25 cellular contexts compared by ENCODE assay signal in genomic region chr22:36218648-36219047, GRCh38. TPM values are rescaled to one million over a fixed set of nuclear protein-coding genes. Genes with fewer than 3 reads are reported as not detected.
"Had no signal": no experiment of that assay in that cellular context is flagged by ENCODE, and none has a peak within 500 bp of the region (broad histone marks: within the 10 kb centered on the region; RNA-seq: fewer than 3 reads in every experiment).

No MANE protein-coding gene starts in this region.

- DNase-seq: activated CD4-positive, alpha-beta T cell treated with anti-CD3 and anti-CD28 coated beads for 36 hours; activated CD4-positive, alpha-beta T cell treated with anti-CD3 and anti-CD28 coated beads, Interleukin-2, amount 10 ng/mL, durations not matched to agents 7 days and 5 days; activated CD4-positive, alpha-beta T cell treated with anti-CD3 and anti-CD28 coated beads, Interleukin-2, amount 50 U/mL, for 48 hours; activated CD8-positive, alpha-beta T cell treated with anti-CD3 and anti-CD28 coated beads, Interleukin-2, amount 10 ng/mL, durations not matched to agents 7 days and 5 days; activated gamma-delta T cell; activated naive CD4-positive, alpha-beta T cell treated with anti-CD3 and anti-CD28 coated beads for 36 hours; activated T-cell treated with anti-CD3 and anti-CD28 coated beads, Interleukin-2, amount 50 U/mL, for 24 hours; body of pancreas; Kasumi-1; MG63; NCI-H1092; NCI-H1436 treated with DMSO at 0.1 percent for 48 hours; NCI-H1694 treated with DMSO at 0.1 percent for 48 hours; NCI-H2029; NCI-H345; NCI-H524 treated with DMSO at 0.1 percent for 48 hours; SHP77; SJCRH30 had no signal

- H3K4me1 ChIP-seq: adrenal gland, body of pancreas, breast epithelium, SJCRH30 had no signal

- H3K27me3 ChIP-seq: adrenal gland, body of pancreas, breast epithelium, MG63 had no signal

- H3K27ac ChIP-seq: adrenal gland, body of pancreas, breast epithelium, coronary artery, SJCRH30, SK-N-MC had no signal

- H3K9me3 ChIP-seq: adrenal gland, body of pancreas, breast epithelium, MG63, SJCRH30 had no signal

- H3K36me3 ChIP-seq: adrenal gland, breast epithelium, MG63, SJCRH30 had no signal

- H3K4me3 ChIP-seq: adrenal gland, body of pancreas, breast epithelium, coronary artery, MG63, SJCRH30, SK-N-MC had no signal

RNA-seq across cellular contexts. Expression of gene APOL4, which starts 17.0 kb away (rescaled TPM):
- total RNA-seq: astrocyte, NCI-H460, RPMI7951 had no signal

RNA-seq across cellular contexts. Expression of gene APOL3, which starts 58.1 kb away (rescaled TPM):
- total RNA-seq: SJCRH30 had no signal
